Comparison of ENCODE assay signal across 1 cellular context in genomic region chr13:110617326-110618072, GRCh38.
A peak's percentile ranks its signal among the peaks of the same experiment; 100 is the strongest.
TF ChIP-seq lines count a peak whose summit lies in the region.

No MANE protein-coding gene starts in this region.

TF ChIP-seq in HepG2, 621 proteins besides CTCF, POLR2A, EP300 and RAD21 (continued from another document and continues in another):
- TF ChIP-seq RERE (CRISPR knock-in tag; IDR thresholded peaks at IDR 0.05; ENCODE audit: low read depth) (no peak), KMT2A (CRISPR knock-in tag; IDR thresholded peaks at IDR 0.05) (no peak), SMAD9 (CRISPR knock-in tag; IDR thresholded peaks at IDR 0.05) (no peak), MIER3 (CRISPR knock-in tag; IDR thresholded peaks at IDR 0.05; ENCODE audit: borderline replicate concordance) (no peak), ZNF615 (CRISPR knock-in tag; IDR thresholded peaks at IDR 0.05; ENCODE audit: borderline replicate concordance) (no peak), CHD4 (IDR thresholded peaks at IDR 0.05; ENCODE audit: borderline replicate concordance, low read length) (no peak), HES4 (CRISPR knock-in tag; IDR thresholded peaks at IDR 0.05; ENCODE audit: borderline replicate concordance) (no peak), ZNF317 (CRISPR knock-in tag; IDR thresholded peaks at IDR 0.05) (no peak), ZNF138 (CRISPR knock-in tag; IDR thresholded peaks at IDR 0.05; ENCODE audit: low read depth) (no peak), ZNF205 (CRISPR knock-in tag; IDR thresholded peaks at IDR 0.05) (no peak), ZNF225 (CRISPR knock-in tag; IDR thresholded peaks at IDR 0.05) (no peak), RBAK (CRISPR knock-in tag; IDR thresholded peaks at IDR 0.05) (no peak), TFAP4 (IDR thresholded peaks at IDR 0.05; ENCODE audit: borderline replicate concordance, low read depth) (peak; percentile 86; the same call in 1 of the 2 replicates), GMEB2 (CRISPR knock-in tag; IDR thresholded peaks at IDR 0.05; ENCODE audit: low read depth) (no peak), YEATS2 (CRISPR knock-in tag; IDR thresholded peaks at IDR 0.05; ENCODE audit: borderline replicate concordance) (no peak), SMAD3 (CRISPR knock-in tag; IDR thresholded peaks at IDR 0.05) (no peak), BRF2 (CRISPR knock-in tag; IDR thresholded peaks at IDR 0.05) (no peak), FOXA3 (CRISPR knock-in tag; IDR thresholded peaks at IDR 0.05) (0 out of 2 replicates have a peak, but pooled peaks have one; percentile 24), ZNF674 (CRISPR knock-in tag; IDR thresholded peaks at IDR 0.05; ENCODE audit: low read depth) (no peak), ZBTB49 (CRISPR knock-in tag; IDR thresholded peaks at IDR 0.05; ENCODE audit: borderline replicate concordance) (no peak), ZKSCAN8 (CRISPR knock-in tag; IDR thresholded peaks at IDR 0.05; ENCODE audit: borderline replicate concordance) (no peak), ARNT2 (CRISPR knock-in tag; IDR thresholded peaks at IDR 0.05; ENCODE audit: low read depth) (no peak), HNRNPLL (IDR thresholded peaks at IDR 0.05; ENCODE audit: low read depth, low read length, poor library complexity, severe bottlenecking) (no peak), ZNF496 (CRISPR knock-in tag; IDR thresholded peaks at IDR 0.05; ENCODE audit: insufficient replicate concordance) (no peak), SIX4 (CRISPR knock-in tag; IDR thresholded peaks at IDR 0.05) (no peak), HOMEZ (CRISPR knock-in tag; IDR thresholded peaks at IDR 0.05; ENCODE audit: low read depth) (no peak), ZNF709 (CRISPR knock-in tag; IDR thresholded peaks at IDR 0.05) (no peak), SATB2 (CRISPR knock-in tag; IDR thresholded peaks at IDR 0.05) (no peak), MED8 (CRISPR knock-in tag; IDR thresholded peaks at IDR 0.05; ENCODE audit: insufficient replicate concordance) (no peak), NR1H2 (CRISPR knock-in tag; IDR thresholded peaks at IDR 0.05; ENCODE audit: borderline replicate concordance, low read depth) (no peak), PRDM4 (CRISPR knock-in tag; IDR thresholded peaks at IDR 0.05; ENCODE audit: borderline replicate concordance) (no peak), SSRP1 (CRISPR knock-in tag; IDR thresholded peaks at IDR 0.05) (no peak), THRA (CRISPR knock-in tag; IDR thresholded peaks at IDR 0.05; ENCODE audit: borderline replicate concordance) (peak; percentile 69; the same call in 1 of the 2 replicates), ZBTB10 (CRISPR knock-in tag; IDR thresholded peaks at IDR 0.05; ENCODE audit: borderline replicate concordance) (no peak), FOXO1 (CRISPR knock-in tag; IDR thresholded peaks at IDR 0.05) (peak; percentile 30; the same call in 1 of the 2 replicates), SALL2 (CRISPR knock-in tag; IDR thresholded peaks at IDR 0.05) (no peak), ZFY (CRISPR knock-in tag; IDR thresholded peaks at IDR 0.05) (no peak), SRSF9 (IDR thresholded peaks at IDR 0.05; ENCODE audit: borderline replicate concordance, insufficient read depth, low read depth, low read length, poor library complexity, severe bottlenecking) (no peak), ETV5 (CRISPR knock-in tag; IDR thresholded peaks at IDR 0.05; ENCODE audit: borderline replicate concordance) (no peak), RARA (CRISPR knock-in tag; IDR thresholded peaks at IDR 0.05) (0 out of 2 replicates have a peak, but pooled peaks have one; percentile 46), GPBP1L1 (CRISPR knock-in tag; IDR thresholded peaks at IDR 0.05) (no peak)
